1 cellular context compared by ENCODE assay signal in the genomic region with DNA sequence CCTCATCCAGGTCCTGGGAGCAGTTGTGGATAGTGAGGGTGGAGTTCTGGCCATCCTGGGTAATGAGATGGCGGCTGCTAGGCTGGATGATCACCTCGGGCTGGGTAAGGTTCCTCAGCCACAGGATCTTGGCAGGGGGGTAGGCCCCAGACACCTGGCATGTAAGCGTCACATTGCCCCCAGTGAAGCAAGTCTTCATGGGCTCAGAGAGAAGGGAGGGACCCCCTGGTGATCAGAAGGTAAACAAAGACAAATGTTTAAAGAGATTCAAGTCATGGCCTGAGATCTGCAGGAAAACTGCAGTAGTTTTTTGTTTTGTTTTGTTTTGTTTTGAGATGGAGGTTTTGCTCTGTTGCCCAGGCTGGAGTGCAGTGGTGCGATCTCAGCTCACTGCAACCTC.
TF ChIP-seq lines count a peak whose summit lies in the region.

No MANE protein-coding gene starts in this region.

TF ChIP-seq in IMR-90, 13 proteins besides CTCF, POLR2A, EP300 and RAD21:
- TF ChIP-seq SMC3 (IDR thresholded peaks at IDR 0.05; ENCODE audit: low read depth, low read length) (no peak), MAZ (IDR thresholded peaks at IDR 0.05; ENCODE audit: borderline replicate concordance, low read depth, low read length) (no peak), MXI1 (IDR thresholded peaks at IDR 0.05; ENCODE audit: borderline replicate concordance, low read depth, low read length) (no peak), RCOR1 (IDR thresholded peaks at IDR 0.05; ENCODE audit: insufficient replicate concordance, low read length) (no peak), MAFK (IDR thresholded peaks at IDR 0.05; ENCODE audit: low read depth, low read length) (no peak), NFE2L2 (IDR thresholded peaks at IDR 0.05; ENCODE audit: low read depth, low read length) (no peak), RFX5 (IDR thresholded peaks at IDR 0.05; ENCODE audit: low read depth, low read length) (no peak), CEBPB (IDR thresholded peaks at IDR 0.05; ENCODE audit: low read depth, low read length) (no peak), CHD1 (IDR thresholded peaks at IDR 0.05; ENCODE audit: low read depth, low read length) (no peak), BHLHE40 (IDR thresholded peaks at IDR 0.05; ENCODE audit: low read depth, low read length) (no peak), FOS (IDR thresholded peaks at IDR 0.05; ENCODE audit: low read depth, low read length) (no peak)
- TF ChIP-seq, protein P1, sequence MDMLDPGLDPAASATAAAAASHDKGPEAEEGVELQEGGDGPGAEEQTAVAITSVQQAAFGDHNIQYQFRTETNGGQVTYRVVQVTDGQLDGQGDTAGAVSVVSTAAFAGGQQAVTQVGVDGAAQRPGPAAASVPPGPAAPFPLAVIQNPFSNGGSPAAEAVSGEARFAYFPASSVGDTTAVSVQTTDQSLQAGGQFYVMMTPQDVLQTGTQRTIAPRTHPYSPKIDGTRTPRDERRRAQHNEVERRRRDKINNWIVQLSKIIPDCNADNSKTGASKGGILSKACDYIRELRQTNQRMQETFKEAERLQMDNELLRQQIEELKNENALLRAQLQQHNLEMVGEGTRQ (IDR thresholded peaks at IDR 0.05; ENCODE audit: low read depth, low read length) = no peak
- TF ChIP-seq, protein P2, sequence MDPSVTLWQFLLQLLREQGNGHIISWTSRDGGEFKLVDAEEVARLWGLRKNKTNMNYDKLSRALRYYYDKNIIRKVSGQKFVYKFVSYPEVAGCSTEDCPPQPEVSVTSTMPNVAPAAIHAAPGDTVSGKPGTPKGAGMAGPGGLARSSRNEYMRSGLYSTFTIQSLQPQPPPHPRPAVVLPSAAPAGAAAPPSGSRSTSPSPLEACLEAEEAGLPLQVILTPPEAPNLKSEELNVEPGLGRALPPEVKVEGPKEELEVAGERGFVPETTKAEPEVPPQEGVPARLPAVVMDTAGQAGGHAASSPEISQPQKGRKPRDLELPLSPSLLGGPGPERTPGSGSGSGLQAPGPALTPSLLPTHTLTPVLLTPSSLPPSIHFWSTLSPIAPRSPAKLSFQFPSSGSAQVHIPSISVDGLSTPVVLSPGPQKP (IDR thresholded peaks at IDR 0.05; ENCODE audit: borderline replicate concordance, low read depth, low read length) = no peak
